ENCODE assay signal across 9 cellular contexts in the genomic region with DNA sequence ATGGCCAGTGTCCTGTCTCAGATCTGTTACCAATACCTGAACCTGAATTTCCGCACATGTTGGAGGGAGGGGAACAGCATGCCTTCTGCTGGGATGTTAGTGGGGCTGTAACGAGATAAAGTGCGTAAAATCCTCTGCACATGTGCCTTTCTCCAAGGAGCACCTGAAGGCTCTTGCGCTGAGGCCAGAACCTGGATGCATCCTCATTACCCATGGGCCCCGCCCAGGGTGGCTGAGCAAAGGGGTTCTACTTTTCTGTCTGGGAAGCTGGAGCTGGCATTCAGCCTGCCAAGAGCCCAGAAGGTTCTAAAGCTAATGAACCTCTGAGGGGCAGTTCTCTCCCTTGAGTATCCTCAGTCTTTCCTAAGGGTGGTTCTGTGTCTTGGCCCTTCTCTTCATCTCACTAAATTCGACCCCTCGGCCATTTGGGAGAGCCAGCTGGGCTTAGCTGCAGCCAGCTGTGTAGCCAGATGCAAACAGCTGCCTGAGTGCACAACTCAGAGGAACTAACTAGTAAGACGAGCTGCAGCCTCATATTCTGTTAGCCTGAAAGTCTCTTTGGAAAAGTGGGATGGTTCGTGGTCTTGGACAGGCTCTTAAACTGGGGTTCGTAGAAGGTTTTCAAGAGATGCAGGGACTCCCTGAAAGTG. TPM values are rescaled to one million over a fixed set of nuclear protein-coding genes. Genes with fewer than 3 reads are reported as not detected.
DNase-seq lines count a peak whose midpoint lies in the region; ATAC-seq, FAIRE-seq and TF ChIP-seq lines count a peak whose summit lies in the region.
"Had no signal": no experiment of that assay in that cellular context is flagged by ENCODE, and none has a peak within 500 bp of the region (broad histone marks: within the 10 kb centered on the region; RNA-seq: fewer than 3 reads in every experiment).

No MANE protein-coding gene starts in this region.

- peak overlapping the region; percentile 90 for H3K4me2 ChIP-seq in keratinocyte (ENCODE audit: control insufficient read depth, extremely low read depth, insufficient read depth, low read depth, low read length)

- peaks cover 70 to 85% of the 10 kb centered on the region in 2 donors for H3K4me1 ChIP-seq in adrenal gland (replicated peaks in 1 of 2)
- H3K4me1 ChIP-seq in keratinocyte (ENCODE audit: control insufficient read depth, extremely low read depth, insufficient read depth, low read length) = peaks cover 64% of the 10 kb centered on the region
- H3K4me1 ChIP-seq in skeletal muscle tissue (ENCODE audit: control insufficient read depth in 3 of 3, insufficient read depth in 3 of 3, low read length in 3 of 3) = peaks cover 77 to 83% (median 79%) of the 10 kb centered on the region in 3 donors

- no peak overlapping the region for H2AFZ ChIP-seq in keratinocyte (ENCODE audit: control insufficient read depth, low read length)

- TF ChIP-seq CTCF in Calu3 (IDR thresholded peaks at IDR 0.05; ENCODE audit: unreplicated experiment) (no peak), adrenal gland (IDR thresholded peaks at IDR 0.05) (no peak), keratinocyte (optimal IDR thresholded peaks at IDR 0.05 in 1 of 3, IDR thresholded peaks at IDR 0.05 in 1 of 3, conservative IDR thresholded peaks at IDR 0.05 in 1 of 3; ENCODE audit: extremely low read depth in 1 of 3, insufficient read depth in 2 of 3, low read length in 3 of 3) (no peak), dorsolateral prefrontal cortex (IDR thresholded peaks at IDR 0.05 in 54 of 56, conservative IDR thresholded peaks at IDR 0.05 in 2 of 56; ENCODE audit: low read depth in 1 of 56, partially characterized antibody in 56 of 56) (no peak), nephron progenitor cell (IDR thresholded peaks at IDR 0.05) (no peak)

- H3K36me3 Mint-ChIP-seq in Calu3 (ENCODE audit: insufficient read depth, unreplicated experiment) (peaks cover 97% of the 10 kb centered on the region), nephron progenitor cell (ENCODE audit: low read depth) (no peaks in the 10 kb centered on the region)

- H3K4me3 ChIP-seq in adrenal gland (peak overlapping the region in 1 of 4 donors; percentile 74), keratinocyte (ENCODE audit: control insufficient read depth in 2 of 3, extremely low read depth in 1 of 3, insufficient read depth in 2 of 3, low read depth in 1 of 3, low read length in 3 of 3) (peak overlapping the region; percentile 82 to 97 (median 86)), skeletal muscle tissue (ENCODE audit: low read length in 3 of 3) (peak overlapping the region; percentile 20 to 78 (median 22)), dorsolateral prefrontal cortex (peak overlapping the region in 4 of 59 donors; percentile 4 to 86 (median 84))

- no TSS peak for BruUV-seq in Calu3 (replicated peaks; lab: Mats Ljungman, UMichigan)

- H3K9me3 ChIP-seq in adrenal gland (replicated peaks in 1 of 3) (no peaks in the 10 kb centered on the region), keratinocyte (ENCODE audit: control insufficient read depth, low read depth, low read length) (no peaks in the 10 kb centered on the region), skeletal muscle tissue (ENCODE audit: control insufficient read depth in 3 of 3, low read length in 3 of 3) (no peaks in the 10 kb centered on the region)

- H3K9me3 Mint-ChIP-seq in Calu3 (ENCODE audit: low read depth, unreplicated experiment) (no peaks in the 10 kb centered on the region), nephron progenitor cell (no peaks in the 10 kb centered on the region)

- H3K9me1 ChIP-seq in keratinocyte (ENCODE audit: control insufficient read depth, extremely low read depth, insufficient read depth, low read length) = no peaks in the 10 kb centered on the region

- H3K27me3 Mint-ChIP-seq in Calu3 (ENCODE audit: unreplicated experiment) = no peaks in the 10 kb centered on the region
- peaks cover 49% of the 10 kb centered on the region for H3K27me3 Mint-ChIP-seq in nephron progenitor cell (ENCODE audit: low read depth, poor library complexity)

- peak overlapping the region in 4 of 5 donors; percentile 85 to 94 (median 92) for H3K27ac ChIP-seq in adrenal gland
- H3K27ac ChIP-seq in keratinocyte (ENCODE audit: control insufficient read depth, insufficient read depth, low read length) = peak overlapping the region; percentile 91
- peak overlapping the region; percentile 91 for H3K27ac ChIP-seq in skeletal muscle tissue (ENCODE audit: low read depth, low read length)
- H3K27ac ChIP-seq in dorsolateral prefrontal cortex = peak overlapping the region in 16 of 59 donors; percentile 29 to 88 (median 73)

- CTCF ChIA-PET in Calu3 (lab: Charles Lee) = interaction anchor here (0.9 to 10.4 kb wide), 3 partner anchors 21 to 31 kb away, joined by 3 to 142 read pairs (median 6); no protein-coding TSS in a partner anchor

- no peak for DNase-seq in Calu3
- DNase-seq in adrenal gland = peak in 1 of 7 donors; percentile 10
- no peak for DNase-seq in keratinocyte (ENCODE audit: low read depth, low spot score)
- no peak for DNase-seq in dorsolateral prefrontal cortex
- no peak for DNase-seq in nephron progenitor cell

- H3K79me2 ChIP-seq in keratinocyte (ENCODE audit: control insufficient read depth, insufficient read depth, low read length) = peaks cover 64% of the 10 kb centered on the region

- TF ChIP-seq POLR2A in adrenal gland (IDR thresholded peaks at IDR 0.05) = no peak

- dilution Hi-C loops in keratinocyte (cut with MboI; ENCODE audit: extremely low pct_ligation_motif_present, low sequenced_read_pairs) = no loop called here

- H3K9ac ChIP-seq in keratinocyte (ENCODE audit: control insufficient read depth, extremely low read depth, insufficient read depth, low read length) = peak overlapping the region; percentile 94
- H3K9ac ChIP-seq in skeletal muscle tissue (ENCODE audit: low read depth in 1 of 3, low read length in 3 of 3) = peak overlapping the region in 2 of 3 donors; percentile 65 to 84

- 81 to 88% (median 82%) methylated on average over 5 to 10 of the region's 10 CpGs for WGBS in adrenal gland, 4 donors

- ATAC-seq in HG02588 (IDR thresholded peaks at IDR 0.05; ENCODE audit: unreplicated experiment) = no peak
- ATAC-seq in GM18907 (IDR thresholded peaks at IDR 0.05; ENCODE audit: unreplicated experiment) = no peak

- H3K27ac Mint-ChIP-seq in Calu3 (ENCODE audit: unreplicated experiment) = peak overlapping the region; percentile 96
- H3K27ac Mint-ChIP-seq in nephron progenitor cell = no peak overlapping the region

- H3K36me3 ChIP-seq in adrenal gland (replicated peaks in 1 of 2) = no peaks in the 10 kb centered on the region
- H3K36me3 ChIP-seq in keratinocyte (ENCODE audit: control insufficient read depth in 2 of 2, extremely low read depth in 1 of 2, insufficient read depth in 2 of 2, low read length in 2 of 2) = peaks cover 21 to 45% of the 10 kb centered on the region in 2 experiments
- no peaks in the 10 kb centered on the region for H3K36me3 ChIP-seq in skeletal muscle tissue (ENCODE audit: control insufficient read depth in 3 of 3, insufficient read depth in 3 of 3, low read length in 3 of 3)

- FAIRE-seq in keratinocyte (lab: Jason Lieb, UNC) = peak; percentile 60
- FAIRE-seq: H1 had no signal

- intact Hi-C loops in Calu3 (cut with micrococcal nuclease; ENCODE audit: unreplicated experiment) = loop anchor here (5.0 kb wide), 1 partner anchor 34 kb away; no protein-coding TSS in a partner anchor
- intact Hi-C loops in adrenal gland (cut with DNase I) = no loop called here
- intact Hi-C loops in dorsolateral prefrontal cortex (cut with DNase I) = no loop called here

- H3K27me3 ChIP-seq in adrenal gland = no peaks in the 10 kb centered on the region
- H3K27me3 ChIP-seq in keratinocyte (ENCODE audit: control insufficient read depth, extremely low read depth, insufficient read depth, low read length) = no peaks in the 10 kb centered on the region
- no peaks in the 10 kb centered on the region for H3K27me3 ChIP-seq in skeletal muscle tissue (ENCODE audit: control insufficient read depth in 3 of 3, insufficient read depth in 3 of 3, low read length in 3 of 3)
- no peaks in the 10 kb centered on the region for H3K27me3 ChIP-seq in dorsolateral prefrontal cortex

- H3K4me1 Mint-ChIP-seq in Calu3 (ENCODE audit: low read depth, unreplicated experiment) = peaks cover 73% of the 10 kb centered on the region
- H3K4me1 Mint-ChIP-seq in nephron progenitor cell = peaks cover 53% of the 10 kb centered on the region

- H4K20me1 ChIP-seq in keratinocyte (ENCODE audit: control insufficient read depth, extremely low read depth, insufficient read depth, low read length) = peaks cover 4% of the 10 kb centered on the region

- H3K4me3 Mint-ChIP-seq in Calu3 (ENCODE audit: low read depth, unreplicated experiment) = peak overlapping the region; percentile 82
- no peak overlapping the region for H3K4me3 Mint-ChIP-seq in nephron progenitor cell

RNA-seq across cellular contexts. Expression of a gene that starts 2.5 kb away (rescaled TPM):
- total RNA-seq in Calu3 (2022) (539 and 709 TPM in 2 replicates), adrenal gland (100 to 1,000 TPM in 7 of 8 donors, 10 to 100 TPM in 1; 31.4 to 206 (median 134) TPM), skeletal muscle tissue (27.7 TPM), dorsolateral prefrontal cortex (10 to 100 TPM; 12.7 to 53.3 (median 33.2) TPM)
- polyA plus RNA-seq in adrenal gland (100 to 1,000 TPM in 2 of 3 donors, 10 to 100 TPM in 1; 20.9 to 164 (median 116) TPM), keratinocyte (427 to 733 TPM (median 708 TPM) in 3 replicates)
- 311 TPM for polyA plus RNA-seq in keratinocyte (2011; ENCODE audit: low read depth)
- polyA plus RNA-seq in keratinocyte (2011; cell fraction: cytosol; rRNA removed) = 216 and 405 TPM in 2 replicates
- 1,779 and 2,144 TPM in 2 replicates for polyA plus RNA-seq in keratinocyte (2011; cell fraction: nucleus; rRNA removed)
- polyA plus RNA-seq in keratinocyte (2012; ENCODE audit: low replicate concordance) = 460 and 965 TPM in 2 replicates
- polyA minus RNA-seq in keratinocyte = 1,193 to 2,515 TPM (median 1,361 TPM) in 3 replicates
- polyA minus RNA-seq in keratinocyte (2011; cell fraction: cytosol; rRNA and poly(A)+ RNA removed) = 897 TPM
- polyA minus RNA-seq in keratinocyte (2011; cell fraction: nucleus; rRNA and poly(A)+ RNA removed) = 2,521 and 2,609 TPM in 2 replicates

RNA-seq across cellular contexts. Expression of a gene that starts 36.7 kb away (rescaled TPM):
- total RNA-seq in Calu3 (2022) (29.5 and 39.1 TPM in 2 replicates), adrenal gland (100 to 1,000 TPM in 7 of 8 donors, 10 to 100 TPM in 1; 98.9 to 225 (median 137) TPM), skeletal muscle tissue (18.8 TPM), dorsolateral prefrontal cortex (100 to 1,000 TPM in 115 of 120 experiments, 10 to 100 TPM in 5; 87.1 to 176 (median 131) TPM)
- polyA plus RNA-seq in adrenal gland (100 to 1,000 TPM in 1 of 3 donors, 10 to 100 TPM in 2; 48.5 to 110 (median 59.7) TPM), keratinocyte (7.5 to 24.1 TPM (median 8.6 TPM) in 3 replicates)
- 2.1 TPM for polyA plus RNA-seq in keratinocyte (2011; ENCODE audit: low read depth)
- 19.2 and 30.7 TPM in 2 replicates for polyA plus RNA-seq in keratinocyte (2011; cell fraction: cytosol; rRNA removed)
- 21.7 and 30.4 TPM in 2 replicates for polyA plus RNA-seq in keratinocyte (2011; cell fraction: nucleus; rRNA removed)
- 5.9 and 11.2 TPM in 2 replicates for polyA plus RNA-seq in keratinocyte (2012; ENCODE audit: low replicate concordance)
- 21.8 to 28.3 TPM (median 21.9 TPM) in 3 replicates for polyA minus RNA-seq in keratinocyte
- 18.8 TPM for polyA minus RNA-seq in keratinocyte (2011; cell fraction: cytosol; rRNA and poly(A)+ RNA removed)
- 11.7 and 14.0 TPM in 2 replicates for polyA minus RNA-seq in keratinocyte (2011; cell fraction: nucleus; rRNA and poly(A)+ RNA removed)
